In the genomic region with DNA sequence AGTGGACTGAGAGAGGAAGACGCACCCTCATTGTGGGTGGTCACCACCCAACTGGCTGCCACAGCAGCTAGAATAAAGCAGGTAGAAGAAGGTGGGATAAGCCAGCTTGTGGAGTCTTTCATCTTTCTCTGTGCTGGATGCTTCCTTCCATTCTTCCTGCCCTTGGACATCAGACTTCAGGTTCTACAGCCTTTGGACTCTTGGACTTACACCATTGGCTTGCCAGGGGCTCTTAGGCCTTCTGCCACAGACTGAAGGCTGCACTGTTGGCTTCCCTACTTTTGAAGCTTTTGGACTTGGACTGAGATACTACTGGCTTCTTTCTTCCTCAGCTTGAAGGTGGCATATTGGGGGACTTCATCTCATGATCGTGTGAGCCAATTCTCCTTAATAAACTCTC, we compare ENCODE assay signal across 39 cellular contexts. TPM values are rescaled to one million over a fixed set of nuclear protein-coding genes. Genes with fewer than 3 reads are reported as not detected.
"Had no signal": no experiment of that assay in that cellular context is flagged by ENCODE, and none has a peak within 500 bp of the region (broad histone marks: within the 10 kb centered on the region; RNA-seq: fewer than 3 reads in every experiment).

No MANE protein-coding gene starts in this region.

- H3K27ac ChIP-seq: adrenal gland, ascending aorta, body of pancreas, brain microvascular endothelial cell, breast epithelium, cardiac muscle cell had no signal

- DNase-seq: activated effector memory CD4-positive, alpha-beta T cell treated with anti-CD3 and anti-CD28 coated beads, Interleukin-2, amount 50 U/mL, for 16 hours; activated effector memory CD4-positive, alpha-beta T cell treated with Interleukin-2 at 50 U/mL for 16 hours; activated gamma-delta T cell; activated gamma-delta T cell treated with Interleukin-2 at 50 U/mL for 16 hours; activated naive CD4-positive, alpha-beta T cell; activated naive CD4-positive, alpha-beta T cell treated with anti-CD3 and anti-CD28 coated beads for 36 hours; activated naive CD4-positive, alpha-beta T cell treated with anti-CD3 and anti-CD28 coated beads, Interleukin-2, amount 10 ng/mL, durations not matched to agents 7 days and 5 days; activated naive CD4-positive, alpha-beta T cell treated with anti-CD3 and anti-CD28 coated beads, Interleukin-2, amount 50 U/mL, for 16 hours; activated naive CD4-positive, alpha-beta T cell treated with Interleukin-2 at 50 U/mL for 16 hours; activated naive CD8-positive, alpha-beta T cell treated with anti-CD3 and anti-CD28 coated beads for 36 hours; activated naive CD8-positive, alpha-beta T cell treated with anti-CD3 and anti-CD28 coated beads, Interleukin-2, amount 10 ng/mL, durations not matched to agents 7 days and 5 days; activated naive CD8-positive, alpha-beta T cell treated with anti-CD3 and anti-CD28 coated beads, Interleukin-2, amount 50 U/mL, for 24 hours; activated T-cell treated with anti-CD3 and anti-CD28 coated beads for 4 hours; activated T-cell treated with anti-CD3 and anti-CD28 coated beads, Interleukin-2, amount 50 U/mL, for 1 hour; activated T-cell treated with anti-CD3 and anti-CD28 coated beads, Interleukin-2, amount 50 U/mL, for 24 hours; activated T-cell treated with anti-CD3 and anti-CD28 coated beads, Interleukin-2, amount 50 U/mL, for 4 hours; activated T-cell treated with anti-CD3 and anti-CD28 coated beads, Interleukin-2, amount 50 U/mL, for 48 hours; activated T-cell treated with anti-CD3 and anti-CD28 coated beads, Interleukin-2, amount 50 U/mL, for 72 hours; adrenal gland; amniotic stem cell; amygdala; anterior cingulate cortex; aorta; body of pancreas; brain microvascular endothelial cell; caudate nucleus; central memory CD4-positive, alpha-beta T cell; cerebellar nuclear complex had no signal

- H3K4me1 ChIP-seq: adrenal gland, ascending aorta, breast epithelium had no signal

- FAIRE-seq: astrocyte, bronchial epithelial cell had no signal

- H3K27me3 ChIP-seq: adrenal gland, ascending aorta, body of pancreas, brain microvascular endothelial cell, breast epithelium, cardiac muscle cell had no signal

- H3K9me3 ChIP-seq: adrenal gland, ascending aorta, body of pancreas had no signal

- ATAC-seq: activated naive CD4-positive, alpha-beta T cell treated with anti-CD3 and anti-CD28 coated beads, Interleukin-2, amount 50 U/mL, for 72 hours; activated naive CD8-positive, alpha-beta T cell treated with anti-CD3 and anti-CD28 coated beads, Interleukin-2, amount 50 U/mL, for 24 hours; activated T-cell treated with anti-CD3 and anti-CD28 coated beads, Interleukin-2, amount 50 U/mL, for 4 hours; activated T-cell treated with anti-CD3 and anti-CD28 coated beads, Interleukin-2, amount 50 U/mL, for 72 hours; activated T-helper 17 cell treated with anti-CD3 and anti-CD28 coated beads, Interleukin-2, amount 50 U/mL, for 72 hours; body of pancreas had no signal

- H3K4me3 ChIP-seq: adrenal gland, ascending aorta, body of pancreas, breast epithelium, cardiac muscle cell had no signal

- H3K36me3 ChIP-seq: adrenal gland, ascending aorta, brain microvascular endothelial cell, breast epithelium, cardiac muscle cell had no signal

RNA-seq across cellular contexts. Expression of a gene that starts 33.5 kb away (rescaled TPM):
- total RNA-seq: activated naive CD4-positive, alpha-beta T cell treated with anti-CD3 and anti-CD28 coated beads for 36 hours; activated naive CD4-positive, alpha-beta T cell treated with anti-CD3 and anti-CD28 coated beads, Interleukin-2, amount 50 U/mL, for 72 hours; activated naive CD8-positive, alpha-beta T cell treated with anti-CD3 and anti-CD28 coated beads for 36 hours; activated naive CD8-positive, alpha-beta T cell treated with anti-CD3 and anti-CD28 coated beads, Interleukin-2, amount 10 ng/mL, durations not matched to agents 7 days and 5 days; activated T-cell treated with anti-CD3 and anti-CD28 coated beads, Interleukin-2, amount 50 U/mL, for 72 hours; activated T-helper 1 cell treated with anti-CD3 and anti-CD28 coated beads, Interleukin-12 subunit alpha, Interleukin-12 subunit beta, Interleukin-2, Interleukin-4 antibody, amounts not matched to agents 30 ng/mL and 10 ng/mL and 1 ng/mL, durations not matched to agents 14 hours and 24 hours and 36 hours; activated T-helper 17 cell treated with anti-CD3 and anti-CD28 coated beads, Interleukin-2, amount 50 U/mL, for 72 hours; activated T-helper 2 cell treated with anti-CD3 and anti-CD28 coated beads, Interferon-gamma antibody, Interleukin-2, Interleukin-4, amounts not matched to agents 10 μg/mL and 5 μg/mL and 100 μg/mL, durations not matched to agents 14 hours and 24 hours and 36 hours; ascending aorta; astrocyte; body of pancreas; breast epithelium; bronchial epithelial cell; cardiac muscle cell; cardiac septum; cerebellum had no signal

RNA-seq across cellular contexts. Expression of a gene that starts 41.5 kb away (rescaled TPM):
- total RNA-seq: activated naive CD4-positive, alpha-beta T cell treated with anti-CD3 and anti-CD28 coated beads for 36 hours; activated naive CD4-positive, alpha-beta T cell treated with anti-CD3 and anti-CD28 coated beads, Interleukin-2, amount 50 U/mL, for 72 hours; activated naive CD8-positive, alpha-beta T cell treated with anti-CD3 and anti-CD28 coated beads for 36 hours; activated naive CD8-positive, alpha-beta T cell treated with anti-CD3 and anti-CD28 coated beads, Interleukin-2, amount 10 ng/mL, durations not matched to agents 7 days and 5 days; activated T-cell treated with anti-CD3 and anti-CD28 coated beads, Interleukin-2, amount 50 U/mL, for 72 hours; activated T-helper 1 cell treated with anti-CD3 and anti-CD28 coated beads, Interleukin-12 subunit alpha, Interleukin-12 subunit beta, Interleukin-2, Interleukin-4 antibody, amounts not matched to agents 30 ng/mL and 10 ng/mL and 1 ng/mL, durations not matched to agents 14 hours and 24 hours and 36 hours; activated T-helper 17 cell treated with anti-CD3 and anti-CD28 coated beads, Interleukin-2, amount 50 U/mL, for 72 hours; activated T-helper 2 cell treated with anti-CD3 and anti-CD28 coated beads, Interferon-gamma antibody, Interleukin-2, Interleukin-4, amounts not matched to agents 10 μg/mL and 5 μg/mL and 100 μg/mL, durations not matched to agents 14 hours and 24 hours and 36 hours; astrocyte; body of pancreas; bronchial epithelial cell; cardiac muscle cell; cardiac septum; cerebellum had no signal
